22 cellular contexts compared by ENCODE assay signal in genomic region chr2:96506907-96507240, GRCh38. TPM values are rescaled to one million over a fixed set of nuclear protein-coding genes. Genes with fewer than 3 reads are reported as not detected.
A peak's percentile ranks its signal among the peaks of the same experiment; 100 is the strongest.
DNase-seq lines count a peak whose midpoint lies in the region; ATAC-seq and FAIRE-seq lines count a peak whose summit lies in the region.
"Had no signal": no experiment of that assay in that cellular context is flagged by ENCODE, and none has a peak within 500 bp of the region (broad histone marks: within the 10 kb centered on the region; RNA-seq: fewer than 3 reads in every experiment).

No MANE protein-coding gene starts in this region.

- peaks cover 7% of the 10 kb centered on the region for H3K27me3 Mint-ChIP-seq in activated naive CD8-positive, alpha-beta T cell treated with anti-CD3 and anti-CD28 coated beads, Interleukin-2, amount 10 ng/mL, durations not matched to agents 7 days and 5 days
- H3K27me3 Mint-ChIP-seq in activated naive CD8-positive, alpha-beta T cell treated with anti-CD3 and anti-CD28 coated beads for 36 hours, result peaks cover 11% of the 10 kb centered on the region
- peaks cover 3% of the 10 kb centered on the region for H3K27me3 Mint-ChIP-seq in activated T-helper 1 cell treated with anti-CD3 and anti-CD28 coated beads, Interleukin-12 subunit alpha, Interleukin-12 subunit beta, Interleukin-2, Interleukin-4 antibody, amounts not matched to agents 30 ng/mL and 10 ng/mL and 1 ng/mL, durations not matched to agents 14 hours and 24 hours and 36 hours (ENCODE audit: insufficient read depth)

- peak; percentile 20 for DNase-seq in activated naive CD8-positive, alpha-beta T cell treated with anti-CD3 and anti-CD28 coated beads, Interleukin-2, amount 10 ng/mL, durations not matched to agents 7 days and 5 days
- DNase-seq in activated naive CD8-positive, alpha-beta T cell treated with anti-CD3 and anti-CD28 coated beads for 36 hours, result no peak
- DNase-seq in HTR-8/SVneo (ENCODE audit: insufficient read length, low spot score) (no peak), trophoblast cell (no peak), Karpas-422 (no peak), NCI-H1092 treated with DMSO at 0.1 percent for 48 hours (lab: John Stamatoyannopoulos, UW) (no peak)
- DNase-seq in activated T-helper 1 cell treated with anti-CD3 and anti-CD28 coated beads, Interleukin-12 subunit alpha, Interleukin-12 subunit beta, Interleukin-2, Interleukin-4 antibody, amounts not matched to agents 30 ng/mL and 10 ng/mL and 1 ng/mL, durations not matched to agents 14 hours and 24 hours and 36 hours (ENCODE audit: low spot score), result no peak
- DNase-seq: CD4-positive, alpha-beta memory T cell; DMS79 treated with DMSO at 0.1 percent for 48 hours; NCI-H1436; NCI-H2029; NCI-H2171 treated with DMSO at 0.1 percent for 48 hours; NCI-H748 treated with DMSO at 0.1 percent for 48 hours; OCI-M1; SJCRH30 had no signal

- POLR2A ChIA-PET in activated naive CD8-positive, alpha-beta T cell treated with anti-CD3 and anti-CD28 coated beads, Interleukin-2, amount 10 ng/mL, durations not matched to agents 7 days and 5 days (lab: Charles Lee), result interaction anchor here (1.3 kb wide), 1 partner anchor 99 kb away, joined by 6 read pairs; no protein-coding TSS in a partner anchor

- peak overlapping the region; percentile 32 for H3K14ac ChIP-seq in trophoblast cell (ENCODE audit: low read length)

- H3K27me3 ChIP-seq in trophoblast cell (ENCODE audit: insufficient read depth, low read length) (no peaks in the 10 kb centered on the region), Karpas-422 (ENCODE audit: low read length) (no peaks in the 10 kb centered on the region)
- H3K27me3 ChIP-seq: SJCRH30 had no signal

- H3K79me1 ChIP-seq in trophoblast cell (ENCODE audit: low read length), result peaks cover 12% of the 10 kb centered on the region

- H2BK12ac ChIP-seq in trophoblast cell (ENCODE audit: low read length), result peak overlapping the region; percentile 45

- no peaks in the 10 kb centered on the region for H3K9me3 Mint-ChIP-seq in activated naive CD8-positive, alpha-beta T cell treated with anti-CD3 and anti-CD28 coated beads, Interleukin-2, amount 10 ng/mL, durations not matched to agents 7 days and 5 days
- H3K9me3 Mint-ChIP-seq in activated naive CD8-positive, alpha-beta T cell treated with anti-CD3 and anti-CD28 coated beads for 36 hours, result no peaks in the 10 kb centered on the region
- H3K9me3 Mint-ChIP-seq in activated T-helper 1 cell treated with anti-CD3 and anti-CD28 coated beads, Interleukin-12 subunit alpha, Interleukin-12 subunit beta, Interleukin-2, Interleukin-4 antibody, amounts not matched to agents 30 ng/mL and 10 ng/mL and 1 ng/mL, durations not matched to agents 14 hours and 24 hours and 36 hours, result no peaks in the 10 kb centered on the region
- H3K9me3 Mint-ChIP-seq: CD4-positive, alpha-beta memory T cell had no signal

- no peak overlapping the region for H2AK5ac ChIP-seq in trophoblast cell (ENCODE audit: low read length)

- FAIRE-seq in HTR-8/SVneo (lab: Jason Lieb, UNC), result peak; percentile 13
- FAIRE-seq: D721Med, K562 had no signal

- H3K4me2 ChIP-seq in trophoblast cell (ENCODE audit: low read length), result no peak overlapping the region
- no peak overlapping the region for H3K4me2 ChIP-seq in Karpas-422 (ENCODE audit: low read depth, low read length, poor library complexity, severe bottlenecking)

- H4K8ac ChIP-seq in trophoblast cell (ENCODE audit: low read depth, low read length), result peak overlapping the region; percentile 26

- H3K9ac ChIP-seq in trophoblast cell (ENCODE audit: low read length), result no peak overlapping the region
- H3K9ac ChIP-seq in Karpas-422 (ENCODE audit: low read length), result no peak overlapping the region

- H3K9me3 ChIP-seq in trophoblast cell (ENCODE audit: insufficient read depth, low read depth, low read length) (no peaks in the 10 kb centered on the region), Karpas-422 (ENCODE audit: low read length) (no peaks in the 10 kb centered on the region)
- H3K9me3 ChIP-seq: HAP-1, SJCRH30 had no signal

- H4K12ac ChIP-seq in trophoblast cell (ENCODE audit: low read depth, low read length), result no peak overlapping the region

- peak overlapping the region; percentile 60 for H2BK120ac ChIP-seq in trophoblast cell (ENCODE audit: insufficient read depth, low read length, poor library complexity)

- H3K79me2 ChIP-seq in trophoblast cell (ENCODE audit: control insufficient read depth, insufficient read depth, low read length, poor library complexity) (no peaks in the 10 kb centered on the region), Karpas-422 (ENCODE audit: low read length) (no peaks in the 10 kb centered on the region)

- H3K9me2 ChIP-seq in Karpas-422 (replicated peaks; ENCODE audit: insufficient read depth, low read length), result no peaks in the 10 kb centered on the region

- H2AFZ ChIP-seq in trophoblast cell (ENCODE audit: insufficient read depth, low read length, poor library complexity), result no peak overlapping the region
- no peak overlapping the region for H2AFZ ChIP-seq in Karpas-422 (ENCODE audit: low read length)

- H3K4me3 Mint-ChIP-seq in activated naive CD8-positive, alpha-beta T cell treated with anti-CD3 and anti-CD28 coated beads, Interleukin-2, amount 10 ng/mL, durations not matched to agents 7 days and 5 days, result no peak overlapping the region
- H3K4me3 Mint-ChIP-seq in activated naive CD8-positive, alpha-beta T cell treated with anti-CD3 and anti-CD28 coated beads for 36 hours, result no peak overlapping the region
- H3K4me3 Mint-ChIP-seq in activated T-helper 1 cell treated with anti-CD3 and anti-CD28 coated beads, Interleukin-12 subunit alpha, Interleukin-12 subunit beta, Interleukin-2, Interleukin-4 antibody, amounts not matched to agents 30 ng/mL and 10 ng/mL and 1 ng/mL, durations not matched to agents 14 hours and 24 hours and 36 hours, result peak overlapping the region; percentile 77

- H3K4me1 ChIP-seq in trophoblast cell (ENCODE audit: control insufficient read depth in 1 of 2, insufficient read depth in 2 of 2, low read length in 2 of 2), result peaks cover 42 to 44% of the 10 kb centered on the region in 2 experiments
- peaks cover 20% of the 10 kb centered on the region for H3K4me1 ChIP-seq in Karpas-422 (ENCODE audit: low read length)
- H3K4me1 ChIP-seq: SJCRH30 had no signal

- no peaks in the 10 kb centered on the region for H3K36me3 Mint-ChIP-seq in activated naive CD8-positive, alpha-beta T cell treated with anti-CD3 and anti-CD28 coated beads, Interleukin-2, amount 10 ng/mL, durations not matched to agents 7 days and 5 days
- no peaks in the 10 kb centered on the region for H3K36me3 Mint-ChIP-seq in activated naive CD8-positive, alpha-beta T cell treated with anti-CD3 and anti-CD28 coated beads for 36 hours
- no peaks in the 10 kb centered on the region for H3K36me3 Mint-ChIP-seq in activated T-helper 1 cell treated with anti-CD3 and anti-CD28 coated beads, Interleukin-12 subunit alpha, Interleukin-12 subunit beta, Interleukin-2, Interleukin-4 antibody, amounts not matched to agents 30 ng/mL and 10 ng/mL and 1 ng/mL, durations not matched to agents 14 hours and 24 hours and 36 hours (ENCODE audit: low read depth)
- H3K36me3 Mint-ChIP-seq: CD4-positive, alpha-beta memory T cell had no signal

- H2BK5ac ChIP-seq in trophoblast cell (ENCODE audit: low read depth, low read length, poor library complexity), result peak overlapping the region; percentile 35

- no peaks in the 10 kb centered on the region for H4K20me1 ChIP-seq in Karpas-422 (ENCODE audit: insufficient read depth, low read depth, low read length)

- no peak overlapping the region for H3K23ac ChIP-seq in trophoblast cell (ENCODE audit: low read length)

- no peak overlapping the region for H3K18ac ChIP-seq in trophoblast cell (ENCODE audit: low read length)

- H3K4me3 ChIP-seq in trophoblast cell (ENCODE audit: low read depth, low read length) (no peak overlapping the region), Karpas-422 (ENCODE audit: low read length) (no peak overlapping the region)
- H3K4me3 ChIP-seq: HAP-1, K562, SJCRH30 had no signal

- no peak for ATAC-seq in activated naive CD8-positive, alpha-beta T cell treated with anti-CD3 and anti-CD28 coated beads, Interleukin-2, amount 10 ng/mL, durations not matched to agents 7 days and 5 days (ENCODE audit: low read depth)
- ATAC-seq: K562 had no signal

- H3K27ac ChIP-seq in trophoblast cell (ENCODE audit: low read depth, low read length), result no peak overlapping the region
- no peak overlapping the region for H3K27ac ChIP-seq in Karpas-422 (ENCODE audit: low read length)
- H3K27ac ChIP-seq: RWPE1, SJCRH30 had no signal

- WGBS in trophoblast cell (ENCODE audit: extremely low coverage, insufficient coverage, insufficient read length), result no CpG with 5 or more reads among the region's 7 CpGs

- H3K4ac ChIP-seq in trophoblast cell (ENCODE audit: low read depth, low read length), result no peak overlapping the region

- H3K4me1 Mint-ChIP-seq in activated naive CD8-positive, alpha-beta T cell treated with anti-CD3 and anti-CD28 coated beads, Interleukin-2, amount 10 ng/mL, durations not matched to agents 7 days and 5 days, result peaks cover 21% of the 10 kb centered on the region
- peaks cover 12% of the 10 kb centered on the region for H3K4me1 Mint-ChIP-seq in activated naive CD8-positive, alpha-beta T cell treated with anti-CD3 and anti-CD28 coated beads for 36 hours
- peaks cover 61% of the 10 kb centered on the region for H3K4me1 Mint-ChIP-seq in activated T-helper 1 cell treated with anti-CD3 and anti-CD28 coated beads, Interleukin-12 subunit alpha, Interleukin-12 subunit beta, Interleukin-2, Interleukin-4 antibody, amounts not matched to agents 30 ng/mL and 10 ng/mL and 1 ng/mL, durations not matched to agents 14 hours and 24 hours and 36 hours (ENCODE audit: low read depth)

- H3K36me3 ChIP-seq in trophoblast cell (ENCODE audit: control insufficient read depth in 1 of 2, insufficient read depth in 2 of 2, low read length in 2 of 2) (no peaks in the 10 kb centered on the region), Karpas-422 (ENCODE audit: insufficient read depth, low read length) (no peaks in the 10 kb centered on the region)
- H3K36me3 ChIP-seq: HAP-1, SJCRH30 had no signal

- intact Hi-C loops in activated T-helper 1 cell treated with anti-CD3 and anti-CD28 coated beads, Interleukin-12 subunit alpha, Interleukin-12 subunit beta, Interleukin-2, Interleukin-4 antibody, amounts not matched to agents 30 ng/mL and 10 ng/mL and 1 ng/mL, durations not matched to agents 14 hours and 24 hours and 36 hours (cut with micrococcal nuclease), result loop anchor here (5.0 kb wide), 1 partner anchor 45 kb away; no protein-coding TSS in a partner anchor

- H3K27ac Mint-ChIP-seq in activated naive CD8-positive, alpha-beta T cell treated with anti-CD3 and anti-CD28 coated beads, Interleukin-2, amount 10 ng/mL, durations not matched to agents 7 days and 5 days, result no peak overlapping the region
- H3K27ac Mint-ChIP-seq in activated naive CD8-positive, alpha-beta T cell treated with anti-CD3 and anti-CD28 coated beads for 36 hours, result no peak overlapping the region
- no peak overlapping the region for H3K27ac Mint-ChIP-seq in activated T-helper 1 cell treated with anti-CD3 and anti-CD28 coated beads, Interleukin-12 subunit alpha, Interleukin-12 subunit beta, Interleukin-2, Interleukin-4 antibody, amounts not matched to agents 30 ng/mL and 10 ng/mL and 1 ng/mL, durations not matched to agents 14 hours and 24 hours and 36 hours

- H4K91ac ChIP-seq in trophoblast cell (ENCODE audit: low read depth, low read length), result peak overlapping the region; percentile 55

RNA-seq across cellular contexts. Expression of gene NEURL3, which starts 1.7 kb away (rescaled TPM):
- total RNA-seq in activated naive CD8-positive, alpha-beta T cell treated with anti-CD3 and anti-CD28 coated beads, Interleukin-2, amount 10 ng/mL, durations not matched to agents 7 days and 5 days, result under 1 TPM in 1 of 2 experiments, not detected in 1; 0.17 TPM
- under 1 TPM in 1 of 2 experiments, not detected in 1; 0.16 TPM for total RNA-seq in activated naive CD8-positive, alpha-beta T cell treated with anti-CD3 and anti-CD28 coated beads for 36 hours
- 0.54 and 0.75 TPM in 2 replicates for total RNA-seq in activated T-helper 1 cell treated with anti-CD3 and anti-CD28 coated beads, Interleukin-12 subunit alpha, Interleukin-12 subunit beta, Interleukin-2, Interleukin-4 antibody, amounts not matched to agents 30 ng/mL and 10 ng/mL and 1 ng/mL, durations not matched to agents 14 hours and 24 hours and 36 hours
- 0.47 and 0.51 TPM in 2 replicates for polyA plus RNA-seq in trophoblast cell (2013)
- not detected in 2 replicates for total RNA-seq in Karpas-422 (2014; rRNA removed; shearing (Covaris generic); ENCODE audit: low replicate concordance)
- total RNA-seq: G401, K562, NCI-H460, SJCRH30 had no signal
- polyA plus RNA-seq: BJ; CD4-positive, alpha-beta memory T cell; K562 had no signal

RNA-seq across cellular contexts. Expression of gene ARID5A, which starts 29.7 kb away (rescaled TPM):
- 10 to 100 TPM; 62.1 to 62.8 TPM for total RNA-seq in activated naive CD8-positive, alpha-beta T cell treated with anti-CD3 and anti-CD28 coated beads, Interleukin-2, amount 10 ng/mL, durations not matched to agents 7 days and 5 days
- total RNA-seq in activated naive CD8-positive, alpha-beta T cell treated with anti-CD3 and anti-CD28 coated beads for 36 hours, result 10 to 100 TPM; 59.5 to 61.7 TPM
- total RNA-seq in activated T-helper 1 cell treated with anti-CD3 and anti-CD28 coated beads, Interleukin-12 subunit alpha, Interleukin-12 subunit beta, Interleukin-2, Interleukin-4 antibody, amounts not matched to agents 30 ng/mL and 10 ng/mL and 1 ng/mL, durations not matched to agents 14 hours and 24 hours and 36 hours, result 233 and 240 TPM in 2 replicates
- polyA plus RNA-seq in trophoblast cell (2013), result 1.3 and 1.4 TPM in 2 replicates
- 1.8 and 2.4 TPM in 2 replicates for total RNA-seq in Karpas-422 (2014; rRNA removed; shearing (Covaris generic); ENCODE audit: low replicate concordance)

Comparison
In these comparisons a context has a peak if more than half of its experiments do, and no peak if none do; other contexts are left out.
1. RNA of gene ARID5A, which starts 29.7 kb away (total RNA-seq): 233 to 240 TPM in activated T-helper 1 cell treated with anti-CD3 and anti-CD28 coated beads, Interleukin-12 subunit alpha, Interleukin-12 subunit beta, Interleukin-2, Interleukin-4 antibody, amounts not matched to agents 30 ng/mL and 10 ng/mL and 1 ng/mL, durations not matched to agents 14 hours and 24 hours and 36 hours, 62.1 to 62.8 TPM in activated naive CD8-positive, alpha-beta T cell treated with anti-CD3 and anti-CD28 coated beads, Interleukin-2, amount 10 ng/mL, durations not matched to agents 7 days and 5 days and 59.5 to 61.7 TPM in activated naive CD8-positive, alpha-beta T cell treated with anti-CD3 and anti-CD28 coated beads for 36 hours; 1.8 to 2.4 TPM in Karpas-422; every median in the first group is over 10 times any median in the second.